8 cellular contexts compared by ENCODE assay signal in genomic region chr1:202940561-202940960, GRCh38.
"Had no signal": no experiment of that assay in that cellular context is flagged by ENCODE, and none has a peak within 500 bp of the region (broad histone marks: within the 10 kb centered on the region; RNA-seq: fewer than 3 reads in every experiment).

No MANE protein-coding gene starts in this region.

- DNase-seq: GM23248, GOT3, H7, HFFc6 had no signal

- H3K27ac Mint-ChIP-seq: HFFc6, IgD-negative memory B cell had no signal

- H3K4me3 Mint-ChIP-seq: HFFc6, IgD-negative memory B cell had no signal

- H2AFZ ChIP-seq: GM23248 had no signal

- H3K9me3 Mint-ChIP-seq: HFFc6, IgD-negative memory B cell had no signal

- H3K4me1 ChIP-seq: HAP-1 had no signal

- H3K27ac ChIP-seq: GM23248 had no signal

- H3K9me3 ChIP-seq: HAP-1 had no signal

- H3K9ac ChIP-seq: GM23248 had no signal

- H3K4me3 ChIP-seq: GM23248, HAP-1 had no signal

- H3K4me1 Mint-ChIP-seq: IgD-negative memory B cell had no signal

- FAIRE-seq: HepG2 had no signal

- ATAC-seq: HCT116, HepG2 had no signal
